9 cellular contexts compared by ENCODE assay signal in the genomic region with DNA sequence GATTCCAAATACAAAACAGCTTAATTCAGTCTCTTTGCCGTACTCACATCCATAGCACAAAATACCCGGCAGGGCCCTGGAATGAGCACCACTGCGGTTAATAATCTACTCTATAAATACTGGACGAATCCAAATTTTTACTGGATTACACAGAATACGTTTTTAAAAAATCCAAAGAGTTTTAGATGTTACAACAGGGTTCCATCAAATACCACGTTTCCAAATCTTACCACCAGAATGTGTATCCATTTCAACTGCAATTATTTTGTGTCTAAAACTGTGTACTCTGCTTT. TPM values are rescaled to one million over a fixed set of nuclear protein-coding genes. Genes with fewer than 3 reads are reported as not detected.
DNase-seq lines count a peak whose midpoint lies in the region; FAIRE-seq and TF ChIP-seq lines count a peak whose summit lies in the region.
"Had no signal": no experiment of that assay in that cellular context is flagged by ENCODE, and none has a peak within 500 bp of the region (broad histone marks: within the 10 kb centered on the region; RNA-seq: fewer than 3 reads in every experiment).

No MANE protein-coding gene starts in this region.

- peaks cover 28% of the 10 kb centered on the region for H3K79me2 ChIP-seq in OCI-LY3 (ENCODE audit: low read length)
- H3K79me2 ChIP-seq in H1 (ENCODE audit: control insufficient read depth in 1 of 2, insufficient read depth in 2 of 2, low read length in 2 of 2), result peaks cover 10 to 18% of the 10 kb centered on the region in 2 experiments

- CTCF ChIA-PET in H1 (lab: Charles Lee; ENCODE audit: partially characterized antibody), result interaction anchor here (1.3 to 1.4 kb wide), 2 partner anchors 28 to 107 kb away, joined by 3 to 7 read pairs; no protein-coding TSS in a partner anchor

- peak overlapping the region; percentile 98 for H3K9ac ChIP-seq in OCI-LY3 (ENCODE audit: low read length)
- peak overlapping the region; percentile 91 to 99 (median 96) for H3K9ac ChIP-seq in H1 (replicated peaks in 1 of 4; ENCODE audit: extremely low read depth in 1 of 4, low read depth in 3 of 4, low read length in 3 of 4)

- peak overlapping the region; percentile 97 for H3K4me3 Mint-ChIP-seq in nephron progenitor cell

- H2AFZ ChIP-seq in OCI-LY3 (ENCODE audit: low read depth, low read length), result peak overlapping the region; percentile 33; the same call in 1 of the 2 replicates
- 0 out of 2 replicates have a peak overlapping the region, but pooled peaks have one; percentile 59 for H2AFZ ChIP-seq in H1 (ENCODE audit: low read length)

- H3K27ac Mint-ChIP-seq in nephron progenitor cell, result peak overlapping the region; percentile 100

- no peaks in the 10 kb centered on the region for H3K36me3 Mint-ChIP-seq in nephron progenitor cell (ENCODE audit: low read depth)

- H3K4me3 ChIP-seq in OCI-LY3 (ENCODE audit: low read length), result peak overlapping the region; percentile 94
- peak overlapping the region; percentile 73 to 98 (median 82) for H3K4me3 ChIP-seq in H1 (ENCODE audit: extremely low read depth in 1 of 4, insufficient read depth in 2 of 4, low read depth in 3 of 4, low read length in 4 of 4)

- 27% methylated on average over 6 of the region's 6 CpGs; no CpG with 5 or more reads in 1 of the 2 experiments for WGBS in H1 (ENCODE audit: extremely low coverage in 1 of 2, insufficient coverage in 1 of 2, insufficient read length in 1 of 2, insufficient replicate concordance in 2 of 2, low coverage in 1 of 2, low lambda C conversion rate in 2 of 2, missing lambda C conversion rate in 1 of 2), 2 experiments

- peak overlapping the region; percentile 71 for H3K18ac ChIP-seq in H1 (ENCODE audit: extremely low read depth, low read length)

- peak overlapping the region; percentile 66 for H3K4ac ChIP-seq in H1 (replicated peaks; ENCODE audit: insufficient read length, low read depth, low read length)

- POLR2A ChIA-PET in H1 (lab: Charles Lee; ENCODE audit: partially characterized antibody), result interaction anchor here (1.1 to 2.3 kb wide), 11 partner anchors 9 to 204 kb away, joined by 3 to 17 read pairs (median 4); no protein-coding TSS in a partner anchor

- H3K56ac ChIP-seq in H1 (replicated peaks; ENCODE audit: insufficient read length, low read depth, low read length), result peak overlapping the region; percentile 77

- peak overlapping the region; percentile 79 for H4K91ac ChIP-seq in H1 (replicated peaks; ENCODE audit: insufficient read length, low read length)

- no peak for TF ChIP-seq EP300 in H1 (IDR thresholded peaks at IDR 0.05; ENCODE audit: borderline replicate concordance in 1 of 2, low read depth in 2 of 2, low read length in 2 of 2)

- peak overlapping the region; percentile 47 for H2BK120ac ChIP-seq in H1 (replicated peaks; ENCODE audit: low read depth, low read length)

- H3K27ac ChIP-seq in OCI-LY3 (ENCODE audit: low read length), result peak overlapping the region; percentile 97
- peak overlapping the region; percentile 96 for H3K27ac ChIP-seq in H1 (ENCODE audit: low read depth, low read length)

- no peaks in the 10 kb centered on the region for H3K27me3 Mint-ChIP-seq in nephron progenitor cell (ENCODE audit: low read depth, poor library complexity)

- H3K36me3 ChIP-seq in OCI-LY3 (replicated peaks; ENCODE audit: low read depth, low read length) (no peaks in the 10 kb centered on the region), H1 (ENCODE audit: control insufficient read depth in 2 of 4, insufficient read depth in 4 of 4, low read length in 3 of 4) (no peaks in the 10 kb centered on the region)

- no peak for TF ChIP-seq POLR2A in H1 (IDR thresholded peaks at IDR 0.05; ENCODE audit: control extremely low read depth in 1 of 2, low read depth in 2 of 2, low read length in 2 of 2)

- H2BK5ac ChIP-seq in H1 (ENCODE audit: low read depth, low read length), result peak overlapping the region; percentile 89

- peak overlapping the region; percentile 37; the same call in 1 of the 2 replicates for H2BK15ac ChIP-seq in H1 (ENCODE audit: low read length)

- H4K8ac ChIP-seq in H1 (ENCODE audit: extremely low read depth, insufficient read depth, low read length), result no peak overlapping the region

- no peak overlapping the region for H3K14ac ChIP-seq in H1 (ENCODE audit: insufficient read length)

- peaks cover 10% of the 10 kb centered on the region for H3K9me3 Mint-ChIP-seq in nephron progenitor cell

- peaks cover 30% of the 10 kb centered on the region for H3K4me1 Mint-ChIP-seq in nephron progenitor cell

- no peak overlapping the region for H3K23ac ChIP-seq in H1 (ENCODE audit: insufficient read length)

- H3K9me3 ChIP-seq in OCI-LY3 (ENCODE audit: insufficient read depth, low read length) (no peaks in the 10 kb centered on the region), H1 (ENCODE audit: insufficient read depth in 2 of 2, low read depth in 1 of 2, low read length in 1 of 2) (no peaks in the 10 kb centered on the region)

- peak overlapping the region; percentile 90 for H2BK12ac ChIP-seq in H1 (ENCODE audit: low read depth, low read length)

- no peak overlapping the region for H2AK5ac ChIP-seq in H1 (ENCODE audit: low read depth, low read length)

- H3K27me3 ChIP-seq in OCI-LY3 (ENCODE audit: low read depth, low read length), result peaks cover 4% of the 10 kb centered on the region; the same call in 1 of the 2 replicates
- H3K27me3 ChIP-seq in H1 (replicated peaks in 1 of 4; ENCODE audit: control insufficient read depth in 3 of 4, extremely low read depth in 1 of 4, insufficient read depth in 3 of 4, low read length in 3 of 4), result no peaks in the 10 kb centered on the region

- H4K20me1 ChIP-seq in OCI-LY3 (ENCODE audit: insufficient read depth, low read length) (peaks cover 11% of the 10 kb centered on the region), H1 (replicated peaks in 1 of 2; ENCODE audit: control insufficient read depth in 1 of 2, insufficient read depth in 2 of 2, low read length in 2 of 2) (peaks cover 10 to 12% of the 10 kb centered on the region in 2 experiments)

- peaks cover 21% of the 10 kb centered on the region for H3K4me1 ChIP-seq in OCI-LY3 (ENCODE audit: low read length)
- peaks cover 0 to 5% (median 2%) of the 10 kb centered on the region in 4 experiments; a peak in 3 of 7 replicates for H3K4me1 ChIP-seq in H1 (replicated peaks in 1 of 4; ENCODE audit: control insufficient read depth in 3 of 4, insufficient read depth in 4 of 4, low read length in 3 of 4)

- peak overlapping the region; percentile 65 for H4K5ac ChIP-seq in H1 (ENCODE audit: insufficient read length, low read depth, low read length)

- peaks cover 16% of the 10 kb centered on the region for H3K23me2 ChIP-seq in H1 (ENCODE audit: low read depth, low read length)

- TF ChIP-seq CTCF in OCI-LY3 (IDR thresholded peaks at IDR 0.05; ENCODE audit: low read depth, low read length) (no peak), H1 (IDR thresholded peaks at IDR 0.05; ENCODE audit: control extremely low read depth in 1 of 3, insufficient read depth in 1 of 3, low read depth in 1 of 3, low read length in 3 of 3) (no peak), nephron progenitor cell (IDR thresholded peaks at IDR 0.05) (no peak)

- no peak for FAIRE-seq in H1 (lab: Jason Lieb, UNC)
- FAIRE-seq: A204.1 had no signal

- no peak for TF ChIP-seq RAD21 in H1 (IDR thresholded peaks at IDR 0.05 in 1 of 2, conservative IDR thresholded peaks at IDR 0.05 in 1 of 2; ENCODE audit: low read depth in 2 of 2, low read length in 2 of 2)

- H3K4me2 ChIP-seq in OCI-LY3 (ENCODE audit: low read length), result peak overlapping the region; percentile 78
- H3K4me2 ChIP-seq in H1 (ENCODE audit: insufficient read depth in 1 of 2, low read depth in 2 of 2, low read length in 2 of 2), result peak overlapping the region; percentile 81 to 83

- H3K79me1 ChIP-seq in H1 (ENCODE audit: low read depth, low read length), result peaks cover 3% of the 10 kb centered on the region; the same call in 1 of the 2 replicates

- DNase-seq in DMS 273 (lab: John Stamatoyannopoulos, UW; ENCODE audit: unreplicated experiment), result peak; percentile 43
- DNase-seq in DMS 273 treated with DMSO at 0.1 percent for 48 hours (lab: John Stamatoyannopoulos, UW), result no peak
- no peak for DNase-seq in H1 (ENCODE audit: low read depth in 1 of 2, low spot score in 2 of 2)
- no peak for DNase-seq in nephron progenitor cell
- no peak for DNase-seq in central memory CD4-positive, alpha-beta T cell
- no peak for DNase-seq in stimulated activated CD4-positive, alpha-beta T cell treated with anti-CD3 and anti-CD28 coated beads, Interleukin-2, amount 100 ng/mL, for 24 hours
- DNase-seq in stimulated activated CD4-positive, alpha-beta T cell treated with anti-CD3 and anti-CD28 coated beads, Interleukin-2, amount 100 ng/mL, for 48 hours, result no peak

- H2BK20ac ChIP-seq in H1 (ENCODE audit: low read length), result no peak overlapping the region

TF ChIP-seq in H1, 55 proteins besides CTCF, POLR2A, EP300 and RAD21 (continues in another document):
- TF ChIP-seq SUZ12 (IDR thresholded peaks at IDR 0.05; ENCODE audit: low read length) (no peak), YY1 (IDR thresholded peaks at IDR 0.05; ENCODE audit: low read depth, low read length) (no peak), EGR1 (IDR thresholded peaks at IDR 0.05; ENCODE audit: borderline replicate concordance, low read depth, low read length) (no peak), SP2 (IDR thresholded peaks at IDR 0.05; ENCODE audit: low read length) (no peak)
- TF ChIP-seq, protein P1, sequence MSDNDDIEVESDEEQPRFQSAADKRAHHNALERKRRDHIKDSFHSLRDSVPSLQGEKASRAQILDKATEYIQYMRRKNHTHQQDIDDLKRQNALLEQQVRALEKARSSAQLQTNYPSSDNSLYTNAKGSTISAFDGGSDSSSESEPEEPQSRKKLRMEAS (IDR thresholded peaks at IDR 0.05), result no peak

RNA-seq across cellular contexts. Expression of a gene that starts 1.8 kb away (rescaled TPM):
- total RNA-seq in H1 (2021; fragmentation: NEBNext Ultra II Directional; extraction: Animal tissue kit (Norgen Biotek cat#: 25700)), result 26.6 and 28.6 TPM in 2 replicates
- 22.3 and 30.3 TPM in 2 replicates for polyA plus RNA-seq in H1 (2011; rRNA removed)
- 35.6 TPM for polyA plus RNA-seq in H1 (2011; cell fraction: cytosol; rRNA removed)
- 33.9 TPM for polyA plus RNA-seq in H1 (2011; cell fraction: nucleus; rRNA removed)
- 19.9 to 26.8 TPM (median 26.2 TPM) in 4 replicates for polyA plus RNA-seq in H1 (2012, experiment 1 of 2)
- polyA plus RNA-seq in H1 (2012, experiment 2 of 2), result 8.4 TPM
- 20.2 TPM for polyA plus RNA-seq in H1 (2013, experiment 1 of 2)
- 20.1 TPM for polyA plus RNA-seq in H1 (2013, experiment 2 of 2)
- 10.0 and 11.6 TPM in 2 replicates for polyA minus RNA-seq in H1 (2011; rRNA and poly(A)+ RNA removed)
- 29.4 TPM for polyA minus RNA-seq in H1 (2011; cell fraction: cytosol; rRNA and poly(A)+ RNA removed)
- polyA minus RNA-seq in H1 (2011; cell fraction: nucleus; rRNA and poly(A)+ RNA removed), result 20.5 TPM

RNA-seq across cellular contexts. Expression of a gene that starts 5.8 kb away (rescaled TPM):
- total RNA-seq in H1 (2021; fragmentation: NEBNext Ultra II Directional; extraction: Animal tissue kit (Norgen Biotek cat#: 25700)), result 44.5 and 55.9 TPM in 2 replicates
- 47.7 and 87.9 TPM in 2 replicates for polyA plus RNA-seq in H1 (2011; rRNA removed)
- polyA plus RNA-seq in H1 (2011; cell fraction: cytosol; rRNA removed), result 152 TPM
- 114 TPM for polyA plus RNA-seq in H1 (2011; cell fraction: nucleus; rRNA removed)
- 40.7 to 47.8 TPM (median 43.3 TPM) in 4 replicates for polyA plus RNA-seq in H1 (2012, experiment 1 of 2)
- 35.5 TPM for polyA plus RNA-seq in H1 (2012, experiment 2 of 2)
- polyA plus RNA-seq in H1 (2013, experiment 1 of 2), result 34.4 TPM
- polyA plus RNA-seq in H1 (2013, experiment 2 of 2), result 31.2 TPM
- 26.5 and 27.5 TPM in 2 replicates for polyA minus RNA-seq in H1 (2011; rRNA and poly(A)+ RNA removed)
- 29.7 TPM for polyA minus RNA-seq in H1 (2011; cell fraction: cytosol; rRNA and poly(A)+ RNA removed)
- polyA minus RNA-seq in H1 (2011; cell fraction: nucleus; rRNA and poly(A)+ RNA removed), result 54.5 TPM
